10 cellular contexts compared by ENCODE assay signal in genomic region chr17:72590382-72590781, GRCh38.
DNase-seq lines count a peak whose midpoint lies in the region; ATAC-seq and TF ChIP-seq lines count a peak whose summit lies in the region.
"Had no signal": no experiment of that assay in that cellular context is flagged by ENCODE, and none has a peak within 500 bp of the region (broad histone marks: within the 10 kb centered on the region; RNA-seq: fewer than 3 reads in every experiment).

No MANE protein-coding gene starts in this region.

- H3K9me3 ChIP-seq in AG04450 (ENCODE audit: control insufficient read depth, insufficient read depth, low read length) = no peaks in the 10 kb centered on the region; the same call in 1 of the 2 replicates
- no peaks in the 10 kb centered on the region for H3K9me3 ChIP-seq in endodermal cell (ENCODE audit: control insufficient read depth, low read length)

- ATAC-seq in GM21360 (IDR thresholded peaks at IDR 0.05; ENCODE audit: unreplicated experiment) = no peak

- no peak for DNase-seq in AG04450 (ENCODE audit: low read depth, low spot score)
- peak; percentile 43 for DNase-seq in GM04503 (ENCODE audit: low read depth)
- DNase-seq in amniotic epithelial cell (ENCODE audit: low read depth) = peak; percentile 48
- no peak for DNase-seq in lower leg skin (ENCODE audit: low spot score in 2 of 2)
- DNase-seq in endodermal cell = no peak
- no peak for DNase-seq in NCI-H524 treated with DMSO at 0.1 percent for 48 hours (lab: John Stamatoyannopoulos, UW)
- no peak for DNase-seq in NCI-H82 treated with DMSO at 0.1 percent for 48 hours (lab: John Stamatoyannopoulos, UW; ENCODE audit: unreplicated experiment)
- DNase-seq: H7, Karpas-422 had no signal

- CTCF ChIA-PET in AG04450 (lab: Charles Lee) = no interaction called here

- H3K4me1 Mint-ChIP-seq in endodermal cell = peaks cover 22% of the 10 kb centered on the region

- H3K27ac ChIP-seq in AG04450 (ENCODE audit: low read depth, low read length) (peak overlapping the region; percentile 68), endodermal cell (ENCODE audit: low read depth, low read length) (no peak overlapping the region)

- H3K9me3 Mint-ChIP-seq in endodermal cell = no peaks in the 10 kb centered on the region

- no peaks in the 10 kb centered on the region for H3K36me3 ChIP-seq in endodermal cell (ENCODE audit: control insufficient read depth, insufficient read depth, low read length)

- WGBS in lower leg skin, 2 donors = 12 to 21% methylated on average over 3 of the region's 3 CpGs
- WGBS in endodermal cell (ENCODE audit: insufficient coverage in 1 of 2, insufficient read length in 1 of 2), 2 experiments = 84 to 88% methylated on average over 3 of the region's 3 CpGs

- POLR2A ChIA-PET in AG04450 (lab: Yijun Ruan, JAX) = interaction anchor here (1.5 kb wide), 1 partner anchor 101 kb away, joined by 4 read pairs; no protein-coding TSS in a partner anchor

- peaks cover 49% of the 10 kb centered on the region for H3K27me3 Mint-ChIP-seq in endodermal cell (ENCODE audit: insufficient read depth)

- no peaks in the 10 kb centered on the region for H3K36me3 Mint-ChIP-seq in endodermal cell (ENCODE audit: low read depth)

- TF ChIP-seq POLR2A in lower leg skin (IDR thresholded peaks at IDR 0.05) = no peak

- H3K4me3 ChIP-seq in AG04450 (ENCODE audit: low read depth, low read length) = peak overlapping the region; percentile 96
- peak overlapping the region; percentile 8 for H3K4me3 ChIP-seq in lower leg skin (ENCODE audit: low read depth, poor library complexity, severe bottlenecking)
- no peak overlapping the region for H3K4me3 ChIP-seq in endodermal cell (ENCODE audit: low read length)

- no peak for TF ChIP-seq CTCF in AG04450 (IDR thresholded peaks at IDR 0.05; ENCODE audit: low read depth, low read length)
- TF ChIP-seq CTCF in lower leg skin (IDR thresholded peaks at IDR 0.05) = no peak
- no peak for TF ChIP-seq CTCF in endodermal cell (conservative IDR thresholded peaks at IDR 0.05)

- peaks cover 3% of the 10 kb centered on the region for H3K4me1 ChIP-seq in endodermal cell (ENCODE audit: control insufficient read depth, insufficient read depth, low read length)

- H3K9ac ChIP-seq in endodermal cell (ENCODE audit: extremely low read depth, low read length, poor library complexity, severe bottlenecking) = no peak overlapping the region

- H3K4me3 Mint-ChIP-seq in endodermal cell = no peak overlapping the region

- no peak overlapping the region for H3K27ac Mint-ChIP-seq in endodermal cell

- H3K27me3 ChIP-seq in AG04450 (ENCODE audit: control insufficient read depth, insufficient read depth, low read length) (no peaks in the 10 kb centered on the region), endodermal cell (ENCODE audit: control insufficient read depth, insufficient read depth, low read length, poor library complexity, severe bottlenecking) (peaks cover 46% of the 10 kb centered on the region)

- intact Hi-C loops in lower leg skin (cut with DNase I; ENCODE audit: low total_unique reads) = no loop called here

Comparison
In these comparisons a context has a peak if more than half of its experiments do, and no peak if none do; other contexts are left out.
1. DNase-seq: peak in GM04503 (single experiment) and amniotic epithelial cell (single experiment); none in AG04450 (single experiment), lower leg skin (0 of 2), endodermal cell (single experiment), NCI-H524 treated with DMSO at 0.1 percent for 48 hours (single experiment) and NCI-H82 treated with DMSO at 0.1 percent for 48 hours (single experiment).